Comparison of ENCODE assay signal across 5 cellular contexts in genomic region chr6:18231856-18232255, GRCh38. TPM values are rescaled to one million over a fixed set of nuclear protein-coding genes. Genes with fewer than 3 reads are reported as not detected.
DNase-seq lines count a peak whose midpoint lies in the region; ATAC-seq, FAIRE-seq and TF ChIP-seq lines count a peak whose summit lies in the region.
"Not testable (repeated sequence)": the region's sequence is repeated elsewhere in the genome, so short reads cannot be mapped to it uniquely, and the experiment has no call there.

No MANE protein-coding gene starts in this region.

- H3K9me3 ChIP-seq in CD8-positive, alpha-beta T cell (ENCODE audit: low read length); K562 (replicated peaks; ENCODE audit: control insufficient read depth, insufficient read depth, low read depth, low read length): not testable (repeated sequence)
- peaks cover 74% of the 10 kb centered on the region for H3K9me3 ChIP-seq in endodermal cell (ENCODE audit: control insufficient read depth, low read length)

- not testable (repeated sequence) for H3K36me3 ChIP-seq in CD8-positive, alpha-beta T cell (ENCODE audit: insufficient read depth, low read length)
- peaks cover 63% of the 10 kb centered on the region for H3K36me3 ChIP-seq in K562 (ENCODE audit: control insufficient read depth, insufficient read depth, low read length)
- peaks cover 61% of the 10 kb centered on the region for H3K36me3 ChIP-seq in endodermal cell (ENCODE audit: control insufficient read depth, insufficient read depth, low read length)

- BruUV-seq in K562 (replicated peaks; lab: Mats Ljungman, UMichigan): not testable (repeated sequence)

- H3K27me3 Mint-ChIP-seq in CD8-positive, alpha-beta T cell (ENCODE audit: low read depth); activated CD4-positive, alpha-beta T cell treated with anti-CD3 and anti-CD28 coated beads, Interleukin-2, amount 10 ng/mL, durations not matched to agents 24 days and 14 days; endodermal cell (ENCODE audit: insufficient read depth); naive B cell: not testable (repeated sequence)

- ATAC-seq in CD8-positive, alpha-beta T cell; K562; naive B cell (ENCODE audit: low read depth in 2 of 2): not testable (repeated sequence)

- intact Hi-C loops in CD8-positive, alpha-beta T cell (cut with DNase I, micrococcal nuclease); activated CD4-positive, alpha-beta T cell treated with anti-CD3 and anti-CD28 coated beads, Interleukin-2, amount 10 ng/mL, durations not matched to agents 24 days and 14 days (cut with micrococcal nuclease); K562 (cut with micrococcal nuclease): not testable (repeated sequence)

- POLR2A ChIA-PET in CD8-positive, alpha-beta T cell (lab: Charles Lee): not testable (repeated sequence)
- POLR2A ChIA-PET in K562 (lab: Yijun Ruan, JAX): interaction anchor here (1.3 kb wide), 1 partner anchor 9 kb away, joined by 3 read pairs; no protein-coding TSS in a partner anchor

- FAIRE-seq in K562 (lab: Jason Lieb, UNC): not testable (repeated sequence)

- not testable (repeated sequence) for H3K4me1 ChIP-seq in CD8-positive, alpha-beta T cell (ENCODE audit: insufficient read depth, low read length); K562 (replicated peaks in 1 of 2; ENCODE audit: control insufficient read depth in 2 of 2, insufficient read depth in 2 of 2, low read length in 2 of 2); endodermal cell (ENCODE audit: control insufficient read depth, insufficient read depth, low read length)

- not testable (repeated sequence) for H3K4me1 Mint-ChIP-seq in CD8-positive, alpha-beta T cell (ENCODE audit: low read depth); endodermal cell
- peaks cover 18% of the 10 kb centered on the region for H3K4me1 Mint-ChIP-seq in activated CD4-positive, alpha-beta T cell treated with anti-CD3 and anti-CD28 coated beads, Interleukin-2, amount 10 ng/mL, durations not matched to agents 24 days and 14 days
- peaks cover 3 to 13% (median 7%) of the 10 kb centered on the region in 3 donors for H3K4me1 Mint-ChIP-seq in naive B cell

- TF ChIP-seq POLR2A in K562 (conservative IDR thresholded peaks at IDR 0.05): not testable (repeated sequence)

- peaks cover 21% of the 10 kb centered on the region for H3K9me3 Mint-ChIP-seq in CD8-positive, alpha-beta T cell
- H3K9me3 Mint-ChIP-seq in activated CD4-positive, alpha-beta T cell treated with anti-CD3 and anti-CD28 coated beads, Interleukin-2, amount 10 ng/mL, durations not matched to agents 24 days and 14 days: peaks cover 24% of the 10 kb centered on the region
- H3K9me3 Mint-ChIP-seq in endodermal cell: peaks cover 84% of the 10 kb centered on the region
- peaks cover 5 to 53% (median 41%) of the 10 kb centered on the region in 7 donors for H3K9me3 Mint-ChIP-seq in naive B cell

- not testable (repeated sequence) for H3K9me1 ChIP-seq in K562 (ENCODE audit: control insufficient read depth, insufficient read depth, low read length)

- not testable (repeated sequence) for H3K27ac ChIP-seq in CD8-positive, alpha-beta T cell (ENCODE audit: low read depth, low read length); K562 (ENCODE audit: extremely low read depth, low read depth, low read length); endodermal cell (ENCODE audit: low read depth, low read length)

- H3K27ac Mint-ChIP-seq in CD8-positive, alpha-beta T cell: peak overlapping the region; percentile 55
- not testable (repeated sequence) for H3K27ac Mint-ChIP-seq in activated CD4-positive, alpha-beta T cell treated with anti-CD3 and anti-CD28 coated beads, Interleukin-2, amount 10 ng/mL, durations not matched to agents 24 days and 14 days; endodermal cell
- H3K27ac Mint-ChIP-seq in naive B cell: peak overlapping the region in 4 of 6 donors; percentile 11 to 91 (median 56)

- 91% methylated on average over 7 of the region's 7 CpGs for WGBS in K562 (ENCODE audit: insufficient coverage, low coverage, missing lambda C conversion rate)
- WGBS in endodermal cell (ENCODE audit: insufficient coverage in 1 of 2, insufficient read length in 1 of 2), 2 experiments: 80 to 97% methylated on average over 1 to 7 of the region's 7 CpGs

- not testable (repeated sequence) for TF ChIP-seq RAD21 in K562 (CRISPR knock-in tag; conservative IDR thresholded peaks at IDR 0.05 in 1 of 2, IDR thresholded peaks at IDR 0.05 in 1 of 2)

- not testable (repeated sequence) for H2AFZ ChIP-seq in K562 (ENCODE audit: low read depth, low read length)

- TF ChIP-seq EP300 in K562 (IDR thresholded peaks at IDR 0.05; ENCODE audit: low read length): not testable (repeated sequence)

- not testable (repeated sequence) for TF ChIP-seq CTCF in CD8-positive, alpha-beta T cell (IDR thresholded peaks at IDR 0.05); K562 (IDR thresholded peaks at IDR 0.05 in 2 of 3, conservative IDR thresholded peaks at IDR 0.05 in 1 of 3; ENCODE audit: insufficient read depth in 2 of 3, low read depth in 1 of 3, low read length in 3 of 3); endodermal cell (conservative IDR thresholded peaks at IDR 0.05)

- in situ Hi-C loops in K562 (cut with MboI): not testable (repeated sequence)

- H3K4me2 ChIP-seq in K562 (ENCODE audit: insufficient read depth, low read length): not testable (repeated sequence)

- H4K20me1 ChIP-seq in K562 (replicated peaks; ENCODE audit: control insufficient read depth, insufficient read depth, low read length): not testable (repeated sequence)

- H3K36me3 Mint-ChIP-seq in CD8-positive, alpha-beta T cell: peaks cover 94% of the 10 kb centered on the region
- H3K36me3 Mint-ChIP-seq in activated CD4-positive, alpha-beta T cell treated with anti-CD3 and anti-CD28 coated beads, Interleukin-2, amount 10 ng/mL, durations not matched to agents 24 days and 14 days (ENCODE audit: low read depth): peaks cover 91% of the 10 kb centered on the region
- H3K36me3 Mint-ChIP-seq in endodermal cell (ENCODE audit: low read depth) (peaks cover 97% of the 10 kb centered on the region), naive B cell (peaks cover 56 to 68% of the 10 kb centered on the region in 2 donors)

- CTCF ChIA-PET in CD8-positive, alpha-beta T cell (lab: Charles Lee); K562 (lab: Yijun Ruan, JAX; ENCODE audit: low intra/inter-chr PET ratio): not testable (repeated sequence)

- not testable (repeated sequence) for DNase-seq in CD8-positive, alpha-beta T cell; K562 (ENCODE audit: extremely low read depth in 1 of 4, low spot score in 3 of 4); endodermal cell; naive B cell
- DNase-seq in activated CD4-positive, alpha-beta T cell treated with anti-CD3 and anti-CD28 coated beads, Interleukin-2, amount 10 ng/mL, durations not matched to agents 24 days and 14 days: peak; percentile 15

- H3K79me2 ChIP-seq in K562 (ENCODE audit: control insufficient read depth, insufficient read depth, low read length): peaks cover 55% of the 10 kb centered on the region

- H3K9ac ChIP-seq in K562 (ENCODE audit: insufficient read depth in 1 of 2, low read depth in 2 of 2, low read length in 2 of 2); endodermal cell (ENCODE audit: extremely low read depth, low read length, poor library complexity, severe bottlenecking): not testable (repeated sequence)

- H3K4me3 Mint-ChIP-seq in CD8-positive, alpha-beta T cell; activated CD4-positive, alpha-beta T cell treated with anti-CD3 and anti-CD28 coated beads, Interleukin-2, amount 10 ng/mL, durations not matched to agents 24 days and 14 days; endodermal cell; naive B cell: not testable (repeated sequence)

- not testable (repeated sequence) for H3K4me3 ChIP-seq in CD8-positive, alpha-beta T cell (ENCODE audit: low read depth, low read length); K562
- peak overlapping the region; percentile 23 for H3K4me3 ChIP-seq in endodermal cell (ENCODE audit: low read length)

- H3K27me3 ChIP-seq in CD8-positive, alpha-beta T cell (ENCODE audit: insufficient read depth, low read length); K562 (ENCODE audit: control insufficient read depth in 2 of 2, insufficient read depth in 2 of 2, low read length in 2 of 2); endodermal cell (ENCODE audit: control insufficient read depth, insufficient read depth, low read length, poor library complexity, severe bottlenecking): not testable (repeated sequence)

RNA-seq across cellular contexts. Expression of gene DEK, which starts 32.5 kb away (rescaled TPM):
- 10 to 100 TPM; 39.5 to 47.5 TPM for total RNA-seq in CD8-positive, alpha-beta T cell
- 170 and 175 TPM in 2 replicates for total RNA-seq in activated CD4-positive, alpha-beta T cell treated with anti-CD3 and anti-CD28 coated beads, Interleukin-2, amount 10 ng/mL, durations not matched to agents 24 days and 14 days
- 21.2 and 110 TPM in 2 replicates for total RNA-seq in K562 (2011; cell fraction: chromatin; rRNA removed; ENCODE audit: low replicate concordance)
- total RNA-seq in K562 (2011; cell fraction: nucleolus; rRNA removed): 20.5 and 22.8 TPM in 2 replicates
- total RNA-seq in K562 (2011; cell fraction: nucleoplasm; rRNA removed): 31.5 and 48.7 TPM in 2 replicates
- total RNA-seq in K562 (2014; rRNA removed) (284 and 338 TPM in 2 replicates), K562 (2014; rRNA removed; fragmentation: Illumina TruSeq; extraction: Trizol) (239 and 276 TPM in 2 replicates), K562 (2015; rRNA removed; fragmentation: Illumina TruSeq; extraction: Trizol) (293 and 306 TPM in 2 replicates), K562 (2021) (171 and 181 TPM in 2 replicates), endodermal cell (100 to 1,000 TPM; 139 to 171 TPM)
- polyA plus RNA-seq in K562 (2011; rRNA removed) (104 and 155 TPM in 2 replicates), K562 (2014; fragmentation: Illumina TruSeq; extraction: Trizol) (205 and 279 TPM in 2 replicates), K562 (2014; fragmentation: Nextera tagmentation; extraction: Ambion mirVana) (10 to 100 TPM; 82.3 to 87.3 TPM), K562 (2014; rRNA removed) (160 and 184 TPM in 2 replicates), naive B cell (ENCODE audit: low read depth in 6 of 6) (10 to 100 TPM; 32.5 to 61.2 (median 52.2) TPM)
- polyA plus RNA-seq in K562 (2011; cell fraction: cytosol; rRNA removed): 17.2 and 34.6 TPM in 2 replicates
- polyA plus RNA-seq in K562 (2011; cell fraction: nucleus; rRNA removed): 25.4 and 30.2 TPM in 2 replicates
- 131 and 141 TPM in 2 replicates for polyA plus RNA-seq in K562 (2012)
- 72.9 and 76.0 TPM in 2 replicates for polyA minus RNA-seq in K562 (2011; rRNA and poly(A)+ RNA removed)
- 70.9 and 74.1 TPM in 2 replicates for polyA minus RNA-seq in K562 (2011; cell fraction: cytosol; rRNA and poly(A)+ RNA removed)
- 34.7 and 48.3 TPM in 2 replicates for polyA minus RNA-seq in K562 (2011; cell fraction: nucleus; rRNA and poly(A)+ RNA removed)
- polyA plus RNA-seq in endodermal cell (2013, experiment 1 of 2): 179 TPM
- polyA plus RNA-seq in endodermal cell (2013, experiment 2 of 2): 187 TPM
